14 cellular contexts compared by ENCODE assay signal in genomic region chr15:38127306-38127731, GRCh38.
DNase-seq lines count a peak whose midpoint lies in the region; ATAC-seq, FAIRE-seq and TF ChIP-seq lines count a peak whose summit lies in the region.
"Had no signal": no experiment of that assay in that cellular context is flagged by ENCODE, and none has a peak within 500 bp of the region (broad histone marks: within the 10 kb centered on the region; RNA-seq: fewer than 3 reads in every experiment).

No MANE protein-coding gene starts in this region.

- H3K4me1 ChIP-seq in colonic mucosa (peaks cover 3% of the 10 kb centered on the region), pancreas (peaks cover 0 to 4% (median 0%) of the 10 kb centered on the region in 3 donors)
- H3K4me1 ChIP-seq: SJSA1 had no signal

- no peak for ATAC-seq in pancreas
- no peak for ATAC-seq in HG02852 (IDR thresholded peaks at IDR 0.05; ENCODE audit: unreplicated experiment)
- ATAC-seq: gastroesophageal sphincter had no signal

- intact Hi-C loops in colonic mucosa (cut with DNase I): loop anchor here (10.0 kb wide), 1 partner anchor 53 kb away; no protein-coding TSS in a partner anchor
- intact Hi-C loops in pancreas (cut with DNase I): no loop called here

- TF ChIP-seq CTCF in colonic mucosa (IDR thresholded peaks at IDR 0.05) (no peak), pancreas (IDR thresholded peaks at IDR 0.05) (no peak)

- H3K36me3 ChIP-seq in colonic mucosa: no peaks in the 10 kb centered on the region
- no peaks in the 10 kb centered on the region for H3K36me3 ChIP-seq in pancreas
- H3K36me3 ChIP-seq: gastroesophageal sphincter, SJSA1, spleen had no signal

- no peak overlapping the region for H3K4me3 ChIP-seq in colonic mucosa
- no peak overlapping the region for H3K4me3 ChIP-seq in pancreas
- H3K4me3 ChIP-seq: gastroesophageal sphincter, SJSA1, spleen had no signal

- H3K9ac ChIP-seq in colonic mucosa (ENCODE audit: low read depth in 2 of 2, low read length in 2 of 2): no peak overlapping the region

- H3K27ac ChIP-seq in colonic mucosa (peak overlapping the region; percentile 38), pancreas (no peak overlapping the region)
- H3K27ac ChIP-seq: SJSA1 had no signal

- 60 to 89% methylated on average over 1 of the region's 1 CpG for whole genome bisulfite sequencing in pancreas, 2 donors

- DNase-seq in GF-D8 (lab: John Stamatoyannopoulos, UW) (peak; percentile 43), OCI-M1 (lab: John Stamatoyannopoulos, UW) (peak; percentile 45), colonic mucosa (peak; percentile 76), pancreas (no peak), NCI-H146 (lab: John Stamatoyannopoulos, UW) (no peak)
- DNase-seq in activated CD4-positive, alpha-beta T cell treated with anti-CD3 and anti-CD28 coated beads, Interleukin-2, amount 50 U/mL, for 48 hours: no peak
- DNase-seq: activated gamma-delta T cell, DND-41, spleen had no signal

- no peaks in the 10 kb centered on the region for H3K27me3 ChIP-seq in colonic mucosa
- H3K27me3 ChIP-seq in pancreas: no peaks in the 10 kb centered on the region
- H3K27me3 ChIP-seq: gastroesophageal sphincter, SJSA1, spleen had no signal

- FAIRE-seq in pancreas (lab: Jason Lieb, UNC): peak; percentile 71
- FAIRE-seq: GM12892, TTC549 had no signal

- H3K9me3 ChIP-seq in colonic mucosa: no peaks in the 10 kb centered on the region
- H3K9me3 ChIP-seq in pancreas: no peaks in the 10 kb centered on the region
- H3K9me3 ChIP-seq: gastroesophageal sphincter, SJSA1 had no signal

Comparison
In these comparisons a context has a peak if more than half of its experiments do, and no peak if none do; other contexts are left out.
1. DNase-seq: peak in GF-D8 (single experiment), OCI-M1 (single experiment) and colonic mucosa (single experiment); none in pancreas (0 of 6), activated CD4-positive, alpha-beta T cell treated with anti-CD3 and anti-CD28 coated beads, Interleukin-2, amount 50 U/mL, for 48 hours (0 of 2) and NCI-H146 (single experiment).